ENCODE assay signal across 25 cellular contexts in the genomic region with DNA sequence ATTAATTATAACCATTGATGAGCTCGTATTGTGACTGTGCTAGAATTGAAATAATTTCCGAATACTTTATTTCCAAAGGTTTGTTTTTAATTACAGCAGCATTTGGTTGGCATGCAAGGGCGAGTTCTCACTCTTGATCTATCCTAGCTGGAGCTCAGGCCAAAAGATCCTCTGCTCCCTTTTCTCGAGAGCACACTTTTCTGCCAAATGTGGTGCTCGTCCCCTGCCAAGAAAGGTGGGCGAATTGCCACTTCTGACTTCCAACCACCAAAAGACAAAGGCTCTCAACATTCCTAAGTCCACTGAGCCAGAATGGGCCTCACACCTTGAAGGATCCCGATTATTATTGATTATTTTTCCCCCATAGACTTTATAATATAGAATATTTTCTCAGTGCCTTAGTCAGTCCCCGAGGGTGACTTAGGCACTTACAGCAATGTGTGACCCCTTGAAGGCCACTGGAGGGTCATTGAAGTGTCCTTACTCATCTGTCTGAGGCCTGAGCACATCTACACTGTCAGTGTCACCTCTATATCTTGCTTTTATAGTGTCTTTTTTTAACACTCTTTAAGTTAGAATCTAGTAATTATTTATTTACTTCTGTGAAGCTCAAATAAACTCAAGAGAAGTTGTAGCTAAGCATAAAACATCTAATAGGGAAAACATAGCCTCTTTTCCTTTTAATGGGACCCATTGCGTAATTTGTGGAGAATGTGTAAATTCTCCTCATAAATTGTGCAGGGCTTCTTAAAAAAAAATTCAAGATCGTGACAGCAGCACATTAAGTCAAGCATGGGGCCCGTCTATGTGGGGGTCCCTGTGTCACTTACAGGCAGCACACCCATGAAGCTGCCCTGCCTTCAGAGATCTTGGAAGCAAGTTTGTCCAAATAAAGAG.
DNase-seq lines count a peak whose midpoint lies in the region; ATAC-seq, FAIRE-seq and TF ChIP-seq lines count a peak whose summit lies in the region.
"Had no signal": no experiment of that assay in that cellular context is flagged by ENCODE, and none has a peak within 500 bp of the region (broad histone marks: within the 10 kb centered on the region; RNA-seq: fewer than 3 reads in every experiment).

No MANE protein-coding gene starts in this region.

- peak overlapping the region in 1 of 3 experiments; percentile 24 for H3K4me3 Mint-ChIP-seq in nephron
- H3K4me3 Mint-ChIP-seq: activated CD4-positive, alpha-beta T cell treated with anti-CD3 and anti-CD28 coated beads, Interleukin-2, amount 10 ng/mL, durations not matched to agents 7 days and 5 days; activated naive CD8-positive, alpha-beta T cell treated with anti-CD3 and anti-CD28 coated beads, Interleukin-2, amount 10 ng/mL, durations not matched to agents 7 days and 5 days; activated T-helper 17 cell treated with anti-CD3 and anti-CD28 coated beads, Interleukin-2, amount 50 U/mL, for 72 hours; stimulated activated memory B cell treated with anti-CD40 and anti-IgM and Interleukin-4, amounts not matched to agents 10 μg/mL and 1 μg/mL and 100 μg/mL, for 72 hours had no signal

- no peaks in the 10 kb centered on the region for H3K79me2 ChIP-seq in H1 (ENCODE audit: control insufficient read depth in 1 of 2, insufficient read depth in 2 of 2, low read length in 2 of 2)

- no peaks in the 10 kb centered on the region for H3K36me3 ChIP-seq in H1 (ENCODE audit: control insufficient read depth in 2 of 4, insufficient read depth in 4 of 4, low read length in 3 of 4)
- peaks cover 0 to 30% (median 0%) of the 10 kb centered on the region in 3 donors for H3K36me3 ChIP-seq in esophagus squamous epithelium
- H3K36me3 ChIP-seq: breast epithelium, thoracic aorta had no signal

- TF ChIP-seq POLR2A in H1 (IDR thresholded peaks at IDR 0.05; ENCODE audit: control extremely low read depth in 1 of 2, low read depth in 2 of 2, low read length in 2 of 2) (no peak), esophagus squamous epithelium (IDR thresholded peaks at IDR 0.05) (no peak)

- peak; percentile 74 for DNase-seq in AG10803 (ENCODE audit: low read depth)
- DNase-seq in H1 (ENCODE audit: low read depth in 1 of 2, low spot score in 2 of 2): no peak
- DNase-seq in GOT3 (lab: John Stamatoyannopoulos, UW): no peak
- no peak for DNase-seq in HuH-7 (ENCODE audit: low spot score)
- DNase-seq in esophagus squamous epithelium (lab: John Stamatoyannopoulos, UW): no peak
- DNase-seq: activated CD4-positive, alpha-beta T cell treated with anti-CD3 and anti-CD28 coated beads, Interleukin-2, amount 10 ng/mL, durations not matched to agents 7 days and 5 days; activated naive CD8-positive, alpha-beta T cell treated with anti-CD3 and anti-CD28 coated beads, Interleukin-2, amount 10 ng/mL, durations not matched to agents 7 days and 5 days; dermis blood vessel endothelial cell; DND-41; foreskin melanocyte; mammary epithelial cell; NCI-H2029; NCI-H226; stimulated activated CD4-positive, alpha-beta T cell treated with anti-CD3 and anti-CD28 coated beads, Interleukin-1b, Interleukin-23, amount 100 ng/mL, for 48 hours; T-helper 2 cell had no signal

- peak overlapping the region; percentile 25 to 78 (median 27) for H3K27ac Mint-ChIP-seq in nephron
- H3K27ac Mint-ChIP-seq: activated CD4-positive, alpha-beta T cell treated with anti-CD3 and anti-CD28 coated beads, Interleukin-2, amount 10 ng/mL, durations not matched to agents 7 days and 5 days; activated naive CD8-positive, alpha-beta T cell treated with anti-CD3 and anti-CD28 coated beads, Interleukin-2, amount 10 ng/mL, durations not matched to agents 7 days and 5 days; activated T-helper 17 cell treated with anti-CD3 and anti-CD28 coated beads, Interleukin-2, amount 50 U/mL, for 72 hours; stimulated activated memory B cell treated with anti-CD40 and anti-IgM and Interleukin-4, amounts not matched to agents 10 μg/mL and 1 μg/mL and 100 μg/mL, for 72 hours had no signal

- peaks cover 76% of the 10 kb centered on the region for H3K4me1 Mint-ChIP-seq in nephron
- H3K4me1 Mint-ChIP-seq: activated CD4-positive, alpha-beta T cell treated with anti-CD3 and anti-CD28 coated beads, Interleukin-2, amount 10 ng/mL, durations not matched to agents 7 days and 5 days; activated naive CD8-positive, alpha-beta T cell treated with anti-CD3 and anti-CD28 coated beads, Interleukin-2, amount 10 ng/mL, durations not matched to agents 7 days and 5 days; activated T-helper 17 cell treated with anti-CD3 and anti-CD28 coated beads, Interleukin-2, amount 50 U/mL, for 72 hours; stimulated activated memory B cell treated with anti-CD40 and anti-IgM and Interleukin-4, amounts not matched to agents 10 μg/mL and 1 μg/mL and 100 μg/mL, for 72 hours had no signal

- H3K27me3 ChIP-seq in H1 (replicated peaks in 1 of 4; ENCODE audit: control insufficient read depth in 3 of 4, extremely low read depth in 1 of 4, insufficient read depth in 3 of 4, low read length in 3 of 4): peaks cover 0 to 1% (median 0%) of the 10 kb centered on the region in 4 experiments; a peak in 1 of 7 replicates
- H3K27me3 ChIP-seq in esophagus squamous epithelium: no peaks in the 10 kb centered on the region
- H3K27me3 ChIP-seq: breast epithelium had no signal

- peaks cover 12% of the 10 kb centered on the region for H3K27me3 Mint-ChIP-seq in nephron (ENCODE audit: low read depth)
- H3K27me3 Mint-ChIP-seq: activated CD4-positive, alpha-beta T cell treated with anti-CD3 and anti-CD28 coated beads, Interleukin-2, amount 10 ng/mL, durations not matched to agents 7 days and 5 days; activated naive CD8-positive, alpha-beta T cell treated with anti-CD3 and anti-CD28 coated beads, Interleukin-2, amount 10 ng/mL, durations not matched to agents 7 days and 5 days; activated T-helper 17 cell treated with anti-CD3 and anti-CD28 coated beads, Interleukin-2, amount 50 U/mL, for 72 hours; stimulated activated memory B cell treated with anti-CD40 and anti-IgM and Interleukin-4, amounts not matched to agents 10 μg/mL and 1 μg/mL and 100 μg/mL, for 72 hours had no signal

- H3K4me2 ChIP-seq in H1 (ENCODE audit: insufficient read depth in 1 of 2, low read depth in 2 of 2, low read length in 2 of 2): no peak overlapping the region
- H3K4me2 ChIP-seq: KMS-11 had no signal

- no peak overlapping the region for H3K14ac ChIP-seq in H1 (ENCODE audit: insufficient read length)

- H3K4me1 ChIP-seq in H1 (replicated peaks in 1 of 4; ENCODE audit: control insufficient read depth in 3 of 4, insufficient read depth in 4 of 4, low read length in 3 of 4) (peaks cover 0 to 4% (median 1%) of the 10 kb centered on the region in 4 experiments; a peak in 5 of 7 replicates), esophagus squamous epithelium (peaks cover 0 to 60% (median 6%) of the 10 kb centered on the region in 3 donors)

- H3K36me3 Mint-ChIP-seq in nephron (ENCODE audit: low read depth): peaks cover 61% of the 10 kb centered on the region
- H3K36me3 Mint-ChIP-seq: activated naive CD8-positive, alpha-beta T cell treated with anti-CD3 and anti-CD28 coated beads, Interleukin-2, amount 10 ng/mL, durations not matched to agents 7 days and 5 days; stimulated activated memory B cell treated with anti-CD40 and anti-IgM and Interleukin-4, amounts not matched to agents 10 μg/mL and 1 μg/mL and 100 μg/mL, for 72 hours had no signal

- H2BK20ac ChIP-seq in H1 (ENCODE audit: low read length): no peak overlapping the region

- H2BK12ac ChIP-seq in H1 (ENCODE audit: low read depth, low read length): no peak overlapping the region

- no peaks in the 10 kb centered on the region for H3K9me3 Mint-ChIP-seq in nephron
- H3K9me3 Mint-ChIP-seq: activated CD4-positive, alpha-beta T cell treated with anti-CD3 and anti-CD28 coated beads, Interleukin-2, amount 10 ng/mL, durations not matched to agents 7 days and 5 days; activated naive CD8-positive, alpha-beta T cell treated with anti-CD3 and anti-CD28 coated beads, Interleukin-2, amount 10 ng/mL, durations not matched to agents 7 days and 5 days; activated T-helper 17 cell treated with anti-CD3 and anti-CD28 coated beads, Interleukin-2, amount 50 U/mL, for 72 hours; stimulated activated memory B cell treated with anti-CD40 and anti-IgM and Interleukin-4, amounts not matched to agents 10 μg/mL and 1 μg/mL and 100 μg/mL, for 72 hours had no signal

- no peak overlapping the region for H4K8ac ChIP-seq in H1 (ENCODE audit: extremely low read depth, insufficient read depth, low read length)

- H4K5ac ChIP-seq in H1 (ENCODE audit: insufficient read length, low read depth, low read length): no peak overlapping the region

- H3K4ac ChIP-seq in H1 (replicated peaks; ENCODE audit: insufficient read length, low read depth, low read length): no peak overlapping the region

- no peaks in the 10 kb centered on the region for H4K20me1 ChIP-seq in H1 (replicated peaks in 1 of 2; ENCODE audit: control insufficient read depth in 1 of 2, insufficient read depth in 2 of 2, low read length in 2 of 2)

- H3K9me3 ChIP-seq in H1 (ENCODE audit: insufficient read depth in 2 of 2, low read depth in 1 of 2, low read length in 1 of 2) (no peaks in the 10 kb centered on the region), esophagus squamous epithelium (no peaks in the 10 kb centered on the region)
- H3K9me3 ChIP-seq: breast epithelium, thoracic aorta had no signal

- H3K4me3 ChIP-seq in AG10803 (ENCODE audit: low read length) (no peak overlapping the region), H1 (ENCODE audit: extremely low read depth in 1 of 4, insufficient read depth in 2 of 4, low read depth in 3 of 4, low read length in 4 of 4) (no peak overlapping the region), esophagus squamous epithelium (no peak overlapping the region)
- H3K4me3 ChIP-seq: breast epithelium, thoracic aorta had no signal

- no peak overlapping the region for H3K18ac ChIP-seq in H1 (ENCODE audit: extremely low read depth, low read length)

- CTCF ChIA-PET in H1 (lab: Charles Lee; ENCODE audit: partially characterized antibody): interaction anchor here (0.7 to 1.8 kb wide), 3 partner anchors 9 to 19 kb away, joined by 3 to 5 read pairs (median 3); no protein-coding TSS in a partner anchor

- WGBS in H1 (ENCODE audit: extremely low coverage in 1 of 2, insufficient coverage in 1 of 2, insufficient read length in 1 of 2, insufficient replicate concordance in 2 of 2, low coverage in 1 of 2, low lambda C conversion rate in 2 of 2, missing lambda C conversion rate in 1 of 2), 2 experiments: 85% methylated on average over 11 of the region's 11 CpGs; no CpG with 5 or more reads in 1 of the 2 experiments
- 39 to 43% methylated on average over 11 of the region's 11 CpGs for WGBS in esophagus squamous epithelium, 2 donors

- no peak overlapping the region for H2AK5ac ChIP-seq in H1 (ENCODE audit: low read depth, low read length)

- no peak overlapping the region for H3K56ac ChIP-seq in H1 (replicated peaks; ENCODE audit: insufficient read length, low read depth, low read length)

- FAIRE-seq in H1 (lab: Jason Lieb, UNC): no peak
- FAIRE-seq: keratinocyte had no signal

- no peak overlapping the region for H3K9ac ChIP-seq in H1 (replicated peaks in 1 of 4; ENCODE audit: extremely low read depth in 1 of 4, low read depth in 3 of 4, low read length in 3 of 4)
- H3K9ac ChIP-seq: KMS-11 had no signal

- no peak overlapping the region for H2BK5ac ChIP-seq in H1 (ENCODE audit: low read depth, low read length)

- POLR2A ChIA-PET in H1 (lab: Charles Lee; ENCODE audit: partially characterized antibody): no interaction called here

- intact Hi-C loops in esophagus squamous epithelium (cut with DNase I): no loop called here

- no peak for TF ChIP-seq RAD21 in Ishikawa (IDR thresholded peaks at IDR 0.05; ENCODE audit: low read depth)
- no peak for TF ChIP-seq RAD21 in H1 (IDR thresholded peaks at IDR 0.05 in 1 of 2, conservative IDR thresholded peaks at IDR 0.05 in 1 of 2; ENCODE audit: low read depth in 2 of 2, low read length in 2 of 2)

- H2BK120ac ChIP-seq in H1 (replicated peaks; ENCODE audit: low read depth, low read length): no peak overlapping the region

- TF ChIP-seq CTCF in AG10803 (conservative IDR thresholded peaks at IDR 0.05; ENCODE audit: low read length) (no peak), H1 (IDR thresholded peaks at IDR 0.05; ENCODE audit: control extremely low read depth in 1 of 3, insufficient read depth in 1 of 3, low read depth in 1 of 3, low read length in 3 of 3) (no peak), nephron (IDR thresholded peaks at IDR 0.05; ENCODE audit: unreplicated experiment in 3 of 3) (no peak), esophagus squamous epithelium (IDR thresholded peaks at IDR 0.05) (no peak)

- H3K27ac ChIP-seq in H1 (ENCODE audit: low read depth, low read length) (no peak overlapping the region), esophagus squamous epithelium (no peak overlapping the region)
- H3K27ac ChIP-seq: breast epithelium, KMS-11, thoracic aorta, VCaP had no signal

- H2BK15ac ChIP-seq in H1 (ENCODE audit: low read length): no peak overlapping the region

- peak; percentile 17; the same call in 1 of the 2 replicates for TF ChIP-seq EP300 in Ishikawa (IDR thresholded peaks at IDR 0.05; ENCODE audit: borderline replicate concordance)
- TF ChIP-seq EP300 in H1 (IDR thresholded peaks at IDR 0.05; ENCODE audit: borderline replicate concordance in 1 of 2, low read depth in 2 of 2, low read length in 2 of 2): no peak

- no peak overlapping the region for H2AFZ ChIP-seq in H1 (ENCODE audit: low read length)

- H3K23me2 ChIP-seq in H1 (ENCODE audit: low read depth, low read length): no peaks in the 10 kb centered on the region

- no peak overlapping the region for H3K23ac ChIP-seq in H1 (ENCODE audit: insufficient read length)

- no peak for ATAC-seq in HG03432 (IDR thresholded peaks at IDR 0.05; ENCODE audit: unreplicated experiment)
- ATAC-seq: activated T-helper 17 cell treated with anti-CD3 and anti-CD28 coated beads, Interleukin-2, amount 50 U/mL, for 72 hours; stimulated activated memory B cell treated with anti-CD40 and anti-IgM and Interleukin-4, amounts not matched to agents 10 μg/mL and 1 μg/mL and 100 μg/mL, for 72 hours had no signal

- no peak overlapping the region for H4K91ac ChIP-seq in H1 (replicated peaks; ENCODE audit: insufficient read length, low read length)

- H3K79me1 ChIP-seq in H1 (ENCODE audit: low read depth, low read length): no peaks in the 10 kb centered on the region
